Comparison of ENCODE assay signal across 17 cellular contexts in the genomic region with DNA sequence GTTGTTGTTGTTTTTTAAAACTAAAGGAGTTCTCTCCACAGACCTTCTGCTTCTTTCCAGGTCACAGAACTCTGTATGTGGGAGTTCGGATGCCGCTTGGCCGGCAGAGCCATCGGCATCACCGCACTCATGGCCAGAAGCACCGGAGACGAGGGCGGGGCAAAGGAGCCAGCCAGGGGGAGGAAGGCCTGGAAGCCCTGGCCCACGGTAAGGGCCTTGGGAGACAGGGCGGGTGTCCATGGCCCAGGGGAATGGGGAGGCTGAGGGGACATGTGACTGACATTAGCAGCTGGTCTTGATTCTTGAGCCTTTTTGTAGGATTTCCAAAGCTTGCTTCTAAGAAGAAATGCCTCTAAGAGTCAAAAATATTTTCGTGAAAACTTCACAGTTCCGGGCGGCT.
"Had no signal": no experiment of that assay in that cellular context is flagged by ENCODE, and none has a peak within 500 bp of the region (broad histone marks: within the 10 kb centered on the region; RNA-seq: fewer than 3 reads in every experiment).

No MANE protein-coding gene starts in this region.

- DNase-seq: activated naive CD4-positive, alpha-beta T cell; activated naive CD8-positive, alpha-beta T cell treated with anti-CD3 and anti-CD28 coated beads, Interleukin-2, amount 10 ng/mL, durations not matched to agents 7 days and 5 days; activated T-cell treated with anti-CD3 and anti-CD28 coated beads, Interleukin-2, amount 50 U/mL, for 1 hour; amygdala; cortex of kidney; erythroblast; foreskin keratinocyte; right lobe of liver; stimulated activated CD4-positive, alpha-beta T cell treated with anti-CD3 and anti-CD28 coated beads, Interleukin-1b, Interleukin-23, amount 100 ng/mL, for 48 hours; stimulated activated naive B cell treated with anti-CD40 and anti-IgM and Interleukin-4, amounts not matched to agents 10 μg/mL and 1 μg/mL and 100 μg/mL, for 72 hours had no signal

- H3K36me3 ChIP-seq: vagina had no signal

- H3K27me3 ChIP-seq: foreskin keratinocyte, right lobe of liver, vagina had no signal

- H3K4me1 ChIP-seq: right lobe of liver, vagina had no signal

- H3K4me3 Mint-ChIP-seq: activated naive CD8-positive, alpha-beta T cell treated with anti-CD3 and anti-CD28 coated beads, Interleukin-2, amount 10 ng/mL, durations not matched to agents 7 days and 5 days; activated T-helper 17 cell treated with anti-CD3 and anti-CD28 coated beads, Interleukin-2, amount 50 U/mL, for 72 hours; natural killer cell treated with Interleukin-12 subunit alpha and Interleukin-12 subunit beta and Interleukin-15 and Interleukin-18, amount 100 ng/mL, for 72 hours; stimulated activated naive B cell treated with anti-CD40 and anti-IgM and Interleukin-4, amounts not matched to agents 10 μg/mL and 1 μg/mL and 100 μg/mL, for 72 hours; T-helper 2 cell treated with Interferon-gamma antibody and Interleukin-4, amounts not matched to agents 5 μg/mL and 100 μg/mL, for 36 hours; type B pancreatic cell had no signal

- H3K27ac Mint-ChIP-seq: activated naive CD8-positive, alpha-beta T cell treated with anti-CD3 and anti-CD28 coated beads, Interleukin-2, amount 10 ng/mL, durations not matched to agents 7 days and 5 days; activated T-helper 17 cell treated with anti-CD3 and anti-CD28 coated beads, Interleukin-2, amount 50 U/mL, for 72 hours; natural killer cell treated with Interleukin-12 subunit alpha and Interleukin-12 subunit beta and Interleukin-15 and Interleukin-18, amount 100 ng/mL, for 72 hours; stimulated activated naive B cell treated with anti-CD40 and anti-IgM and Interleukin-4, amounts not matched to agents 10 μg/mL and 1 μg/mL and 100 μg/mL, for 72 hours; T-helper 2 cell treated with Interferon-gamma antibody and Interleukin-4, amounts not matched to agents 5 μg/mL and 100 μg/mL, for 36 hours; type B pancreatic cell had no signal

- ATAC-seq: activated T-helper 17 cell treated with anti-CD3 and anti-CD28 coated beads, Interleukin-2, amount 50 U/mL, for 72 hours; foreskin keratinocyte; natural killer cell treated with Interleukin-12 subunit alpha and Interleukin-12 subunit beta and Interleukin-15 and Interleukin-18, amount 100 ng/mL, for 72 hours; right lobe of liver; stimulated activated naive B cell treated with anti-CD40 and anti-IgM and Interleukin-4, amounts not matched to agents 10 μg/mL and 1 μg/mL and 100 μg/mL, for 72 hours had no signal

- H3K27me3 Mint-ChIP-seq: natural killer cell treated with Interleukin-12 subunit alpha and Interleukin-12 subunit beta and Interleukin-15 and Interleukin-18, amount 100 ng/mL, for 72 hours; stimulated activated naive B cell treated with anti-CD40 and anti-IgM and Interleukin-4, amounts not matched to agents 10 μg/mL and 1 μg/mL and 100 μg/mL, for 72 hours had no signal

- H3K4me3 ChIP-seq: right lobe of liver, skin epidermis, vagina had no signal

- H3K9me3 Mint-ChIP-seq: activated naive CD8-positive, alpha-beta T cell treated with anti-CD3 and anti-CD28 coated beads, Interleukin-2, amount 10 ng/mL, durations not matched to agents 7 days and 5 days; activated T-helper 17 cell treated with anti-CD3 and anti-CD28 coated beads, Interleukin-2, amount 50 U/mL, for 72 hours; natural killer cell treated with Interleukin-12 subunit alpha and Interleukin-12 subunit beta and Interleukin-15 and Interleukin-18, amount 100 ng/mL, for 72 hours; stimulated activated naive B cell treated with anti-CD40 and anti-IgM and Interleukin-4, amounts not matched to agents 10 μg/mL and 1 μg/mL and 100 μg/mL, for 72 hours; T-helper 2 cell treated with Interferon-gamma antibody and Interleukin-4, amounts not matched to agents 5 μg/mL and 100 μg/mL, for 36 hours; type B pancreatic cell had no signal

- H3K36me3 Mint-ChIP-seq: natural killer cell treated with Interleukin-12 subunit alpha and Interleukin-12 subunit beta and Interleukin-15 and Interleukin-18, amount 100 ng/mL, for 72 hours had no signal

- H3K27ac ChIP-seq: foreskin keratinocyte, right lobe of liver, skin epidermis, vagina, VCaP had no signal

- H3K9me3 ChIP-seq: right lobe of liver, vagina had no signal
